In the genomic region with DNA sequence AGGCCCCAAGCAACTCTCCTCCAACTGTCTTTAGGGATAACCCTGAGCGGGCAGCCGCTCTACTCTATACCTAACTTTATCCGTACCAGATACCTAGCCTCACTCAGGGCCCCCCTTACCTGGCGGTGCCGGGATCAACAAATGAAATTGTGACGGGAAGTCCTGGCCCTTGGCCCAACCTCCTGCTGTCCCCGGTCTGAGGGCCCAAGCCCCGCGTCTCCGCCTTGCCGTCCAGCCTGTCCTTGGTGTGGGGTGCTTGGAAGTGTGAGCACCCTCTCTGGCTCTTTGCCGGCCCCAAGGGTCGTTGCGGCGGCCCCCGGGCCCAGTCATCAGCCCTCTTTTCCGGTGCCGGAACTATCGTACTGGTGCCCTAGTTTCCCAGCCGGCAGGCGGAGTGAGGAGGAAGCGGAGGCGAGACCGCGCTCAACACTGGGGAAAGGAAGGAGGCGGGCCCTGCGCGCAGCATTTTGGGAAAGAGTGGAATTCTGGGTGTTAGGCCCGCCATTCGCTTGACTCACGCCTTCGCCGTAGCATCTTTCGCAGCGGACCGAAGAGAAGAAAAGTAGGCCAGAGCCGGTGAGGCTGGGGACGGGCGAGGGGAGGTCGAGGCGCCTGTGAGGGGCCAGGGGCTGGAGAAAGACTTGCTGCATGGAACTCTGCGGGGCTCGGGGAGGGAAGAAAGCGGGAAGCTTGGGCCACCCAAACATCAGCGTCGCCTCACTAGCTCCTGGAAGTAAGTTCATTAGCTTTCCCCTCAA, we compare ENCODE assay signal across 8 cellular contexts. TPM values are rescaled to one million over a fixed set of nuclear protein-coding genes. Genes with fewer than 3 reads are reported as not detected.
DNase-seq lines count a peak whose midpoint lies in the region; ATAC-seq and TF ChIP-seq lines count a peak whose summit lies in the region.

SNRPD3 (plus strand) TSS at position 504 of the 758 bp plus-strand sequence. CDS start 1,676 bp downstream, outside the sequence.

- H3K4me1 ChIP-seq in Panc1 (ENCODE audit: control insufficient read depth, insufficient read depth, low read length): peaks cover 20% of the 10 kb centered on the region
- H3K4me1 ChIP-seq in esophagus (ENCODE audit: control insufficient read depth in 2 of 2, insufficient read depth in 2 of 2, low read length in 1 of 2): peaks cover 0 to 12% of the 10 kb centered on the region in 2 donors
- peaks cover 41% of the 10 kb centered on the region for H3K4me1 ChIP-seq in mucosa of stomach (ENCODE audit: control insufficient read depth, insufficient read depth, low read length)

- peak within 1 kb of the TSS; percentile 95 for H3K27ac ChIP-seq in Panc1 (ENCODE audit: low read length)
- peak within 1 kb of the TSS; percentile 97 to 99 for H3K27ac ChIP-seq in esophagus (ENCODE audit: low read depth in 2 of 2, low read length in 1 of 2)

- peaks cover 24% of the 10 kb centered on the region for H3K36me3 ChIP-seq in Panc1 (ENCODE audit: control insufficient read depth, insufficient read depth, low read length)
- peaks cover 6 to 16% of the 10 kb centered on the region in 2 donors for H3K36me3 ChIP-seq in esophagus (ENCODE audit: control insufficient read depth in 2 of 2, insufficient read depth in 2 of 2, low read length in 1 of 2)
- H3K36me3 ChIP-seq in mucosa of stomach (ENCODE audit: control insufficient read depth, insufficient read depth, low read length): no peaks in the 10 kb centered on the region

- H3K27me3 ChIP-seq in Panc1 (ENCODE audit: control insufficient read depth, insufficient read depth, low read length): no peaks in the 10 kb centered on the region
- H3K27me3 ChIP-seq in esophagus (ENCODE audit: control insufficient read depth in 1 of 2, insufficient read depth in 2 of 2, low read length in 2 of 2): no peaks in the 10 kb centered on the region
- no peaks in the 10 kb centered on the region for H3K27me3 ChIP-seq in mucosa of stomach (ENCODE audit: control insufficient read depth, insufficient read depth, low read length)

- in situ Hi-C loops in Panc1 (cut with HindIII; ENCODE audit: low pct_unique_long_range_greater_than_20kb, low sequenced_read_pairs): no loop called here

- no TSS peak for BruUV-seq in Panc1 (replicated peaks; lab: Mats Ljungman, UMichigan)

- TF ChIP-seq CTCF in Panc1 (IDR thresholded peaks at IDR 0.05): no peak

- peak; percentile 47 for ATAC-seq in GM21619 (IDR thresholded peaks at IDR 0.05; ENCODE audit: unreplicated experiment)
- peak; percentile 87 for ATAC-seq in Panc1
- ATAC-seq in activated T-cell treated with anti-CD3 and anti-CD28 coated beads, Interleukin-2, amount 50 U/mL, for 4 hours: peak; percentile 70 to 73

- CTCF ChIA-PET in Panc1 (lab: Charles Lee): interaction anchor here (0.5 to 0.6 kb wide), 2 partner anchors 14 to 132 kb away, joined by 6 to 8 read pairs; no protein-coding TSS in a partner anchor

- POLR2A ChIA-PET in Panc1 (lab: Charles Lee): interaction anchor here (0.6 kb wide), 2 partner anchors 139 to 540 kb away, joined by 5 to 7 read pairs; no protein-coding TSS in a partner anchor

- H3K4me3 ChIP-seq in Jurkat, Clone E6-1 (ENCODE audit: low read length): peak within 1 kb of the TSS; percentile 91
- peak within 1 kb of the TSS; percentile 96 to 97 for H3K4me3 ChIP-seq in Panc1 (ENCODE audit: low read depth in 2 of 2, low read length in 2 of 2)
- peak within 1 kb of the TSS; percentile 88 for H3K4me3 ChIP-seq in esophagus (ENCODE audit: low read depth in 1 of 2, low read length in 2 of 2)
- H3K4me3 ChIP-seq in mucosa of stomach (ENCODE audit: low read length): peak within 1 kb of the TSS; percentile 98

- 1% methylated on average over 44 to 46 of the region's 46 CpGs for WGBS in esophagus, 2 donors

- H3K4me3 Mint-ChIP-seq in activated T-cell treated with anti-CD3 and anti-CD28 coated beads, Interleukin-2, amount 50 U/mL, for 4 hours: peak within 1 kb of the TSS; percentile 97

- intact Hi-C loops in Panc1 (cut with micrococcal nuclease; ENCODE audit: unreplicated experiment): no loop called here

- H3K36me3 Mint-ChIP-seq in activated T-cell treated with anti-CD3 and anti-CD28 coated beads, Interleukin-2, amount 50 U/mL, for 4 hours (ENCODE audit: insufficient read depth): peaks cover 22% of the 10 kb centered on the region

- H3K9me3 Mint-ChIP-seq in activated T-cell treated with anti-CD3 and anti-CD28 coated beads, Interleukin-2, amount 50 U/mL, for 4 hours: no peaks in the 10 kb centered on the region

- H3K9ac ChIP-seq in mucosa of stomach (ENCODE audit: low read length): peak within 1 kb of the TSS; percentile 96

- DNase-seq in DMS53 (lab: John Stamatoyannopoulos, UW) (peak; percentile 87), Panc1 (ENCODE audit: low read depth, low spot score) (peak; percentile 28)
- peak; percentile 92 for DNase-seq in Jurkat, Clone E6-1 (ENCODE audit: low read depth, low spot score)
- peak; percentile 86 for DNase-seq in activated T-cell treated with anti-CD3 and anti-CD28 coated beads, Interleukin-2, amount 50 U/mL, for 4 hours
- DNase-seq in stimulated activated CD8-positive, alpha-beta memory T cell treated with anti-CD3 and anti-CD28 coated beads, Interleukin-4, amount 100 ng/mL, for 48 hours: peak; percentile 92

- H3K27me3 Mint-ChIP-seq in activated T-cell treated with anti-CD3 and anti-CD28 coated beads, Interleukin-2, amount 50 U/mL, for 4 hours (ENCODE audit: low read depth): no peaks in the 10 kb centered on the region

- no peaks in the 10 kb centered on the region for H3K9me3 ChIP-seq in Panc1 (ENCODE audit: control insufficient read depth, insufficient read depth, low read depth, low read length)
- H3K9me3 ChIP-seq in esophagus (ENCODE audit: control insufficient read depth in 2 of 2, insufficient read depth in 1 of 2, low read depth in 1 of 2, low read length in 1 of 2): no peaks in the 10 kb centered on the region
- no peaks in the 10 kb centered on the region for H3K9me3 ChIP-seq in mucosa of stomach (ENCODE audit: control insufficient read depth, low read length)

- peaks cover 61% of the 10 kb centered on the region for H3K4me1 Mint-ChIP-seq in activated T-cell treated with anti-CD3 and anti-CD28 coated beads, Interleukin-2, amount 50 U/mL, for 4 hours (ENCODE audit: low read depth)

RNA-seq across cellular contexts. Expression of gene SNRPD3, which starts in this region (rescaled TPM):
- polyA plus RNA-seq in Jurkat, Clone E6-1 (2012; ENCODE audit: insufficient read depth, insufficient read length): 480 TPM
- total RNA-seq in Panc1 (2021; ENCODE audit: unreplicated experiment): 89.4 TPM
- 131 TPM for polyA plus RNA-seq in Panc1 (2012; ENCODE audit: insufficient read length)
- 100 to 1,000 TPM; 182 to 212 (median 210) TPM for total RNA-seq in activated T-cell treated with anti-CD3 and anti-CD28 coated beads, Interleukin-2, amount 50 U/mL, for 4 hours
- 100 to 1,000 TPM in 1 of 2 donors, 10 to 100 TPM in 1; 71.3 to 134 TPM for polyA plus RNA-seq in esophagus

Comparison
In these comparisons a context has a peak if more than half of its experiments do, and no peak if none do; other contexts are left out.
1. Peak in every context shown above with its lines: DNase-seq, ATAC-seq, H3K4me3 ChIP-seq and H3K27ac ChIP-seq.
2. DNase-seq: peak in every context shown above with its lines; median percentile 92 in Jurkat, Clone E6-1; 92 in stimulated activated CD8-positive, alpha-beta memory T cell treated with anti-CD3 and anti-CD28 coated beads, Interleukin-4, amount 100 ng/mL, for 48 hours; 87 in DMS53; 86 in activated T-cell treated with anti-CD3 and anti-CD28 coated beads, Interleukin-2, amount 50 U/mL, for 4 hours; 28 in Panc1.